In genomic region chr18:13536578-13536977, GRCh38 we compare ENCODE assay signal across 1 cellular context.
TF ChIP-seq lines count a peak whose summit lies in the region.

No MANE protein-coding gene starts in this region.

TF ChIP-seq in GM23338, 12 proteins besides CTCF, POLR2A, EP300 and RAD21 (continued from another document):
- TF ChIP-seq, protein P1, sequence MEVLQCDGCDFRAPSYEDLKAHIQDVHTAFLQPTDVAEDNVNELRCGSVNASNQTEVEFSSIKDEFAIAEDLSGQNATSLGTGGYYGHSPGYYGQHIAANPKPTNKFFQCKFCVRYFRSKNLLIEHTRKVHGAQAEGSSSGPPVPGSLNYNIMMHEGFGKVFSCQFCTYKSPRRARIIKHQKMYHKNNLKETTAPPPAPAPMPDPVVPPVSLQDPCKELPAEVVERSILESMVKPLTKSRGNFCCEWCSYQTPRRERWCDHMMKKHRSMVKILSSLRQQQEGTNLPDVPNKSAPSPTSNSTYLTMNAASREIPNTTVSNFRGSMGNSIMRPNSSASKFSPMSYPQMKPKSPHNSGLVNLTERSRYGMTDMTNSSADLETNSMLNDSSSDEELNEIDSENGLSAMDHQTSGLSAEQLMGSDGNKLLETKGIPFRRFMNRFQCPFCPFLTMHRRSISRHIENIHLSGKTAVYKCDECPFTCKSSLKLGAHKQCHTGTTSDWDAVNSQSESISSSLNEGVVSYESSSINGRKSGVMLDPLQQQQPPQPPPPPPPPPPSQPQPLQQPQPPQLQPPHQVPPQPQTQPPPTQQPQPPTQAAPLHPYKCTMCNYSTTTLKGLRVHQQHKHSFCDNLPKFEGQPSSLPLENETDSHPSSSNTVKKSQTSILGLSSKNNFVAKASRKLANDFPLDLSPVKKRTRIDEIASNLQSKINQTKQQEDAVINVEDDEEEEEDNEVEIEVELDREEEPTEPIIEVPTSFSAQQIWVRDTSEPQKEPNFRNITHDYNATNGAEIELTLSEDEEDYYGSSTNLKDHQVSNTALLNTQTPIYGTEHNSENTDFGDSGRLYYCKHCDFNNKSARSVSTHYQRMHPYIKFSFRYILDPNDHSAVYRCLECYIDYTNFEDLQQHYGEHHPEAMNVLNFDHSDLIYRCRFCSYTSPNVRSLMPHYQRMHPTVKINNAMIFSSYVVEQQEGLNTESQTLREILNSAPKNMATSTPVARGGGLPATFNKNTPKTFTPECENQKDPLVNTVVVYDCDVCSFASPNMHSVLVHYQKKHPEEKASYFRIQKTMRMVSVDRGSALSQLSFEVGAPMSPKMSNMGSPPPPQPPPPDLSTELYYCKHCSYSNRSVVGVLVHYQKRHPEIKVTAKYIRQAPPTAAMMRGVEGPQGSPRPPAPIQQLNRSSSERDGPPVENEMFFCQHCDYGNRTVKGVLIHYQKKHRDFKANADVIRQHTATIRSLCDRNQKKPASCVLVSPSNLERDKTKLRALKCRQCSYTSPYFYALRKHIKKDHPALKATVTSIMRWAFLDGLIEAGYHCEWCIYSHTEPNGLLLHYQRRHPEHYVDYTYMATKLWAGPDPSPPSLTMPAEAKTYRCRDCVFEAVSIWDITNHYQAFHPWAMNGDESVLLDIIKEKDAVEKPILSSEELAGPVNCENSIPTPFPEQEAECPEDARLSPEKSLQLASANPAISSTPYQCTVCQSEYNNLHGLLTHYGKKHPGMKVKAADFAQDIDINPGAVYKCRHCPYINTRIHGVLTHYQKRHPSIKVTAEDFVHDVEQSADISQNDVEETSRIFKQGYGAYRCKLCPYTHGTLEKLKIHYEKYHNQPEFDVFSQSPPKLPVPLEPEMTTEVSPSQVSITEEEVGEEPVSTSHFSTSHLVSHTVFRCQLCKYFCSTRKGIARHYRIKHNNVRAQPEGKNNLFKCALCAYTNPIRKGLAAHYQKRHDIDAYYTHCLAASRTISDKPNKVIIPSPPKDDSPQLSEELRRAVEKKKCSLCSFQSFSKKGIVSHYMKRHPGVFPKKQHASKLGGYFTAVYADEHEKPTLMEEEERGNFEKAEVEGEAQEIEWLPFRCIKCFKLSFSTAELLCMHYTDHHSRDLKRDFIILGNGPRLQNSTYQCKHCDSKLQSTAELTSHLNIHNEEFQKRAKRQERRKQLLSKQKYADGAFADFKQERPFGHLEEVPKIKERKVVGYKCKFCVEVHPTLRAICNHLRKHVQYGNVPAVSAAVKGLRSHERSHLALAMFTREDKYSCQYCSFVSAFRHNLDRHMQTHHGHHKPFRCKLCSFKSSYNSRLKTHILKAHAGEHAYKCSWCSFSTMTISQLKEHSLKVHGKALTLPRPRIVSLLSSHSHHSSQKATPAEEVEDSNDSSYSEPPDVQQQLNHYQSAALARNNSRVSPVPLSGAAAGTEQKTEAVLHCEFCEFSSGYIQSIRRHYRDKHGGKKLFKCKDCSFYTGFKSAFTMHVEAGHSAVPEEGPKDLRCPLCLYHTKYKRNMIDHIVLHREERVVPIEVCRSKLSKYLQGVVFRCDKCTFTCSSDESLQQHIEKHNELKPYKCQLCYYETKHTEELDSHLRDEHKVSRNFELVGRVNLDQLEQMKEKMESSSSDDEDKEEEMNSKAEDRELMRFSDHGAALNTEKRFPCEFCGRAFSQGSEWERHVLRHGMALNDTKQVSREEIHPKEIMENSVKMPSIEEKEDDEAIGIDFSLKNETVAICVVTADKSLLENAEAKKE (CRISPR knock-in tag; IDR thresholded peaks at IDR 0.05), result no peak
TF ChIP-seq in GM23338: peak in this region for 0.
